In the genomic region with DNA sequence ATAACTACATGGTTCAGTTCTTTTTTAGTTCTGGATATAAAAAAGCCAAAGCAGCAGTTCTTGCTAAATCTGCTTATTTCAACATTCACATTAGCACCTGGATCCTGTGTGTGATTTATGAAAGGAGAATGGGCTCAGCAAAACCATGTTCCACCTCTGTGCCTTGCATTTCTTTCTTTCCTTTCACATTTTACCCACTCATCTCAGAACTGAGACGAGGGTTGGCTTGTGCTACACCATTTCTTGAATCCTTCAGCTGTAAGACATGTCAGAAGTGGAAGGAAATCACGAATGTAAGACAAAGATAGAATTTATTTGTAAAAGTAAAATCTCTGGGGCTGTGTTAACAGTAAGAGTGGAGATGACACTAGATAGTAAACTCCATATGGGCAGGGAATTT, we compare ENCODE assay signal across 2 cellular contexts.
TF ChIP-seq lines count a peak whose summit lies in the region.

No MANE protein-coding gene starts in this region.

TF ChIP-seq in H1, 55 proteins besides CTCF, POLR2A, EP300 and RAD21:
- TF ChIP-seq JUND (IDR thresholded peaks at IDR 0.05; ENCODE audit: low read length) (no peak), TEAD4 (IDR thresholded peaks at IDR 0.05; ENCODE audit: low read depth, low read length) (no peak), TAF1 (IDR thresholded peaks at IDR 0.05; ENCODE audit: low read depth, low read length) (no peak), RBBP5 (IDR thresholded peaks at IDR 0.05; ENCODE audit: borderline replicate concordance, low read depth, low read length) (no peak), KDM4A (IDR thresholded peaks at IDR 0.05; ENCODE audit: low read depth, low read length, severe bottlenecking) (no peak), BRCA1 (IDR thresholded peaks at IDR 0.05; ENCODE audit: low read depth, low read length) (no peak), JUN (IDR thresholded peaks at IDR 0.05; ENCODE audit: low read depth, low read length) (no peak), HDAC2 (IDR thresholded peaks at IDR 0.05; ENCODE audit: borderline replicate concordance in 1 of 2, low read depth in 2 of 2, low read length in 2 of 2) (no peak), EZH2 (IDR thresholded peaks at IDR 0.05; ENCODE audit: low read depth, low read length, severe bottlenecking) (no peak), GTF2F1 (IDR thresholded peaks at IDR 0.05; ENCODE audit: borderline replicate concordance, low read depth, low read length) (no peak), SP2 (IDR thresholded peaks at IDR 0.05; ENCODE audit: low read length) (no peak), CHD2 (IDR thresholded peaks at IDR 0.05; ENCODE audit: low read length) (no peak), FOSL1 (IDR thresholded peaks at IDR 0.05; ENCODE audit: insufficient read depth, low read depth, low read length) (no peak), KDM5A (IDR thresholded peaks at IDR 0.05; ENCODE audit: low read length) (no peak), SP1 (IDR thresholded peaks at IDR 0.05; ENCODE audit: low read depth, low read length) (no peak), BACH1 (IDR thresholded peaks at IDR 0.05; ENCODE audit: low read length) (no peak), MAFK (IDR thresholded peaks at IDR 0.05; ENCODE audit: low read depth, low read length) (no peak)
TF ChIP-seq in H1: peak in this region for 0.

TF ChIP-seq in SK-N-SH treated with all-trans-retinoic acid at 6 μM for 48 hours, 23 proteins besides CTCF, POLR2A, EP300 and RAD21:
- TF ChIP-seq, protein P1, sequence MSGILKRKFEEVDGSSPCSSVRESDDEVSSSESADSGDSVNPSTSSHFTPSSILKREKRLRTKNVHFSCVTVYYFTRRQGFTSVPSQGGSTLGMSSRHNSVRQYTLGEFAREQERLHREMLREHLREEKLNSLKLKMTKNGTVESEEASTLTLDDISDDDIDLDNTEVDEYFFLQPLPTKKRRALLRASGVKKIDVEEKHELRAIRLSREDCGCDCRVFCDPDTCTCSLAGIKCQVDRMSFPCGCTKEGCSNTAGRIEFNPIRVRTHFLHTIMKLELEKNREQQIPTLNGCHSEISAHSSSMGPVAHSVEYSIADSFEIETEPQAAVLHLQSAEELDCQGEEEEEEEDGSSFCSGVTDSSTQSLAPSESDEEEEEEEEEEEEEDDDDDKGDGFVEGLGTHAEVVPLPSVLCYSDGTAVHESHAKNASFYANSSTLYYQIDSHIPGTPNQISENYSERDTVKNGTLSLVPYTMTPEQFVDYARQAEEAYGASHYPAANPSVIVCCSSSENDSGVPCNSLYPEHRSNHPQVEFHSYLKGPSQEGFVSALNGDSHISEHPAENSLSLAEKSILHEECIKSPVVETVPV (CRISPR knock-in tag; IDR thresholded peaks at IDR 0.05) = no peak
- TF ChIP-seq ZFP30 (CRISPR knock-in tag; IDR thresholded peaks at IDR 0.05) (no peak), ZFP3 (CRISPR knock-in tag; IDR thresholded peaks at IDR 0.05) (no peak), CSDC2 (CRISPR knock-in tag; IDR thresholded peaks at IDR 0.05) (no peak), ESRRG (CRISPR knock-in tag; IDR thresholded peaks at IDR 0.05) (no peak)
- TF ChIP-seq, protein P2, sequence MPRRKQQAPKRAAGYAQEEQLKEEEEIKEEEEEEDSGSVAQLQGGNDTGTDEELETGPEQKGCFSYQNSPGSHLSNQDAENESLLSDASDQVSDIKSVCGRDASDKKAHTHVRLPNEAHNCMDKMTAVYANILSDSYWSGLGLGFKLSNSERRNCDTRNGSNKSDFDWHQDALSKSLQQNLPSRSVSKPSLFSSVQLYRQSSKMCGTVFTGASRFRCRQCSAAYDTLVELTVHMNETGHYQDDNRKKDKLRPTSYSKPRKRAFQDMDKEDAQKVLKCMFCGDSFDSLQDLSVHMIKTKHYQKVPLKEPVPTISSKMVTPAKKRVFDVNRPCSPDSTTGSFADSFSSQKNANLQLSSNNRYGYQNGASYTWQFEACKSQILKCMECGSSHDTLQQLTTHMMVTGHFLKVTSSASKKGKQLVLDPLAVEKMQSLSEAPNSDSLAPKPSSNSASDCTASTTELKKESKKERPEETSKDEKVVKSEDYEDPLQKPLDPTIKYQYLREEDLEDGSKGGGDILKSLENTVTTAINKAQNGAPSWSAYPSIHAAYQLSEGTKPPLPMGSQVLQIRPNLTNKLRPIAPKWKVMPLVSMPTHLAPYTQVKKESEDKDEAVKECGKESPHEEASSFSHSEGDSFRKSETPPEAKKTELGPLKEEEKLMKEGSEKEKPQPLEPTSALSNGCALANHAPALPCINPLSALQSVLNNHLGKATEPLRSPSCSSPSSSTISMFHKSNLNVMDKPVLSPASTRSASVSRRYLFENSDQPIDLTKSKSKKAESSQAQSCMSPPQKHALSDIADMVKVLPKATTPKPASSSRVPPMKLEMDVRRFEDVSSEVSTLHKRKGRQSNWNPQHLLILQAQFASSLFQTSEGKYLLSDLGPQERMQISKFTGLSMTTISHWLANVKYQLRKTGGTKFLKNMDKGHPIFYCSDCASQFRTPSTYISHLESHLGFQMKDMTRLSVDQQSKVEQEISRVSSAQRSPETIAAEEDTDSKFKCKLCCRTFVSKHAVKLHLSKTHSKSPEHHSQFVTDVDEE (CRISPR knock-in tag; IDR thresholded peaks at IDR 0.05) = no peak
